Comparison of ENCODE assay signal across 20 cellular contexts in the genomic region with DNA sequence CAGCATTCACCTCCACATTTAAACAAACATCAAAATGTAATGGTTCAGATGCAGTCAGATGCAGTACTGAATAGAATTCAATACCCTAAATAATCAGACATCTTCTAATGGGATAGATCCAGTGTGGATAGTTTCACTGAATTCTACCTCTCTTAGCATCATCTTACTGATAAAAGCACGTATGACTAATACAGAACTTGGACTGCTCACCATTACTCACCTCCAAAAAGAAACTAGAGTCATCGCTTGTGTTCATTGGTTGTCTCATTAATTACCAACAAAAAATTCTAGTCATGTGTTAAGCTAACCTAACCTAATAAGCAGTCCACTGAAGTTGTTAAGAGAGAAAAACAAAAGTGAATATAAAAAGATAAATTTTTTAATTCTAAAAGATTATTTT.
DNase-seq lines count a peak whose midpoint lies in the region; TF ChIP-seq lines count a peak whose summit lies in the region.
"Had no signal": no experiment of that assay in that cellular context is flagged by ENCODE, and none has a peak within 500 bp of the region (broad histone marks: within the 10 kb centered on the region; RNA-seq: fewer than 3 reads in every experiment).

No MANE protein-coding gene starts in this region.

- peaks cover 7% of the 10 kb centered on the region; the same call in 1 of the 2 replicates for H3K9me3 Mint-ChIP-seq in HFFc6
- H3K9me3 Mint-ChIP-seq: CD8-positive, alpha-beta T cell had no signal

- no peak overlapping the region for H3K4me3 Mint-ChIP-seq in HFFc6
- H3K4me3 Mint-ChIP-seq: CD8-positive, alpha-beta T cell; stimulated activated effector memory CD8-positive, alpha-beta T cell treated with anti-CD3 and anti-CD28 coated beads, Interleukin-12 subunit alpha, Interleukin-12 subunit beta, amount 100 ng/mL, for 72 hours had no signal

- H3K4me1 Mint-ChIP-seq in HFFc6 (ENCODE audit: low read depth), result peaks cover 22% of the 10 kb centered on the region
- H3K4me1 Mint-ChIP-seq: stimulated activated effector memory CD8-positive, alpha-beta T cell treated with anti-CD3 and anti-CD28 coated beads, Interleukin-12 subunit alpha, Interleukin-12 subunit beta, amount 100 ng/mL, for 72 hours had no signal

- peak overlapping the region; percentile 61 for H3K27ac Mint-ChIP-seq in HFFc6
- H3K27ac Mint-ChIP-seq: CD8-positive, alpha-beta T cell; stimulated activated effector memory CD8-positive, alpha-beta T cell treated with anti-CD3 and anti-CD28 coated beads, Interleukin-12 subunit alpha, Interleukin-12 subunit beta, amount 100 ng/mL, for 72 hours had no signal

- no peak overlapping the region for H3K4me3 ChIP-seq in foreskin fibroblast (ENCODE audit: low read depth in 1 of 2, low read length in 2 of 2)
- H3K4me3 ChIP-seq: body of pancreas, MG63, pancreas, SJSA1, tibial nerve had no signal

- DNase-seq in A172 (ENCODE audit: low spot score) (peak; percentile 81), HFFc6 (peak; percentile 64), amniotic epithelial cell (ENCODE audit: low read depth) (peak; percentile 3), foreskin fibroblast (peak; percentile 9 to 12), middle frontal gyrus (ENCODE audit: extremely low spot score, low spot score) (no peak), NCI-H510A treated with DMSO at 0.1 percent for 48 hours (lab: John Stamatoyannopoulos, UW) (no peak), hypothalamus (lab: John Stamatoyannopoulos, UW) (no peak), HUDEP-2 (lab: John Stamatoyannopoulos, UW; ENCODE audit: unreplicated experiment in 76 of 76) (no peak)
- DNase-seq: 8988T; activated CD4-positive, alpha-beta T cell treated with anti-CD3 and anti-CD28 coated beads for 4 hours; body of pancreas; CD8-positive, alpha-beta T cell; MG63; NCI-H1694; NCI-H446; pancreas; T1000 had no signal

- TF ChIP-seq CTCF in HFFc6 (IDR thresholded peaks at IDR 0.05), result no peak
- TF ChIP-seq CTCF in foreskin fibroblast (IDR thresholded peaks at IDR 0.05; ENCODE audit: low read depth, low read length), result no peak

- H3K27me3 Mint-ChIP-seq in HFFc6 (ENCODE audit: insufficient read depth), result peaks cover 5% of the 10 kb centered on the region

- no peaks in the 10 kb centered on the region for H3K36me3 Mint-ChIP-seq in HFFc6 (ENCODE audit: low read depth)
- H3K36me3 Mint-ChIP-seq: CD8-positive, alpha-beta T cell; stimulated activated effector memory CD8-positive, alpha-beta T cell treated with anti-CD3 and anti-CD28 coated beads, Interleukin-12 subunit alpha, Interleukin-12 subunit beta, amount 100 ng/mL, for 72 hours had no signal

Comparison
In these comparisons a context has a peak if more than half of its experiments do, and no peak if none do; other contexts are left out.
1. DNase-seq: peak in A172 (single experiment), HFFc6 (single experiment), amniotic epithelial cell (single experiment) and foreskin fibroblast (2 of 2); none in middle frontal gyrus (single experiment), NCI-H510A treated with DMSO at 0.1 percent for 48 hours (single experiment), hypothalamus (0 of 51) and HUDEP-2 (0 of 76).